In genomic region chr18:75212626-75213110, GRCh38 we compare ENCODE assay signal across 8 cellular contexts. TPM values are rescaled to one million over a fixed set of nuclear protein-coding genes. Genes with fewer than 3 reads are reported as not detected.
DNase-seq lines count a peak whose midpoint lies in the region; ATAC-seq and TF ChIP-seq lines count a peak whose summit lies in the region.

No MANE protein-coding gene starts in this region.

- DNase-seq in GM23248, result peak; percentile 26
- no peak for DNase-seq in Peyer's patch
- DNase-seq in esophagus muscularis mucosa (ENCODE audit: extremely low spot score), result peak; percentile 75
- no peak for DNase-seq in gastrocnemius medialis
- no peak for DNase-seq in HCEC 1CT

- H4K20me1 ChIP-seq in GM23248 (ENCODE audit: insufficient read depth), result no peaks in the 10 kb centered on the region

- intact Hi-C loops in esophagus muscularis mucosa (cut with DNase I) (loop anchor here (5.0 kb wide), 1 partner anchor 35 kb away; no protein-coding TSS in a partner anchor), gastrocnemius medialis (cut with DNase I; ENCODE audit: low total_unique reads) (loop anchor here (2.0 to 10.0 kb wide), 2 partner anchors 14 to 618 kb away; partner anchors contain the start of gene ZNF407)

- peak overlapping the region; percentile 76 for H2AFZ ChIP-seq in GM23248

- in situ Hi-C loops in GM23248 (cut with MboI), result loop anchor here (25.0 kb wide), 1 partner anchor 550 kb away; no protein-coding TSS in a partner anchor
- in situ Hi-C loops in gastrocnemius medialis (cut with MboI; ENCODE audit: low sequenced_read_pairs in 4 of 4), result no loop called here

- H3K9me3 ChIP-seq in GM23248 (ENCODE audit: low read depth) (no peaks in the 10 kb centered on the region), Peyer's patch (no peaks in the 10 kb centered on the region), esophagus muscularis mucosa (no peaks in the 10 kb centered on the region), gastrocnemius medialis (no peaks in the 10 kb centered on the region)

- 7 to 10% methylated on average over 8 of the region's 8 CpGs for WGBS in GM23248 (ENCODE audit: low coverage in 1 of 2, low lambda C conversion rate in 2 of 2, missing lambda C conversion rate in 2 of 2), 2 experiments
- 33% methylated on average over 8 of the region's 8 CpGs for WGBS in esophagus muscularis mucosa

- peak overlapping the region; percentile 66 for H3K9ac ChIP-seq in GM23248

- H3K9me2 ChIP-seq in GM23248 (ENCODE audit: insufficient read depth), result no peaks in the 10 kb centered on the region

- H3K4me3 ChIP-seq in GM23248, result peak overlapping the region; percentile 75
- peak overlapping the region in 3 of 4 donors; percentile 68 to 94 (median 93) for H3K4me3 ChIP-seq in Peyer's patch
- H3K4me3 ChIP-seq in esophagus muscularis mucosa, result peak overlapping the region; percentile 66 to 98 (median 96)
- H3K4me3 ChIP-seq in gastrocnemius medialis, result peak overlapping the region; percentile 64 to 68 (median 64)

- ATAC-seq in gastrocnemius medialis (no peak), GM19023 (IDR thresholded peaks at IDR 0.05; ENCODE audit: unreplicated experiment) (no peak), HG03045 (IDR thresholded peaks at IDR 0.05; ENCODE audit: unreplicated experiment) (no peak), GM21786 (IDR thresholded peaks at IDR 0.05; ENCODE audit: unreplicated experiment) (no peak)

- peaks cover 25% of the 10 kb centered on the region; the same call in 1 of the 2 replicates for H3F3A ChIP-seq in GM23248 (ENCODE audit: insufficient read depth)

- H3K27ac ChIP-seq in GM23248 (no peak overlapping the region; the same call in 1 of the 2 replicates), Peyer's patch (peak overlapping the region; percentile 18 to 89 (median 72)), esophagus muscularis mucosa (replicated peaks in 1 of 4) (peak overlapping the region; percentile 87 to 94 (median 90)), gastrocnemius medialis (peak overlapping the region; percentile 82 to 90 (median 84))

- H3K4me1 ChIP-seq in GM23248 (ENCODE audit: insufficient read depth) (peaks cover 27% of the 10 kb centered on the region), Peyer's patch (peaks cover 0 to 54% (median 16%) of the 10 kb centered on the region in 4 donors), esophagus muscularis mucosa (peaks cover 32 to 63% (median 60%) of the 10 kb centered on the region in 4 donors), gastrocnemius medialis (peaks cover 44 to 49% of the 10 kb centered on the region in 2 donors)

- TF ChIP-seq CTCF in Peyer's patch (IDR thresholded peaks at IDR 0.05) (no peak), esophagus muscularis mucosa (IDR thresholded peaks at IDR 0.05) (no peak), gastrocnemius medialis (IDR thresholded peaks at IDR 0.05 in 4 of 5, conservative IDR thresholded peaks at IDR 0.05 in 1 of 5) (no peak)

- H3K36me3 ChIP-seq in GM23248 (ENCODE audit: low read depth) (no peaks in the 10 kb centered on the region), Peyer's patch (no peaks in the 10 kb centered on the region), esophagus muscularis mucosa (no peaks in the 10 kb centered on the region), gastrocnemius medialis (no peaks in the 10 kb centered on the region)

- TF ChIP-seq POLR2A in Peyer's patch (IDR thresholded peaks at IDR 0.05) (no peak), esophagus muscularis mucosa (IDR thresholded peaks at IDR 0.05; ENCODE audit: low read depth) (no peak), gastrocnemius medialis (IDR thresholded peaks at IDR 0.05) (no peak)

- no peak for TF ChIP-seq EP300 in esophagus muscularis mucosa (IDR thresholded peaks at IDR 0.05)

- H3K4me2 ChIP-seq in GM23248 (ENCODE audit: unreplicated experiment), result peak overlapping the region; percentile 90

- peaks cover 64% of the 10 kb centered on the region for H3K79me2 ChIP-seq in GM23248 (ENCODE audit: insufficient read depth)

- H3K27me3 ChIP-seq in GM23248 (replicated peaks; ENCODE audit: insufficient read depth), result no peaks in the 10 kb centered on the region
- no peaks in the 10 kb centered on the region for H3K27me3 ChIP-seq in Peyer's patch
- H3K27me3 ChIP-seq in esophagus muscularis mucosa, result no peaks in the 10 kb centered on the region
- no peaks in the 10 kb centered on the region for H3K27me3 ChIP-seq in gastrocnemius medialis

RNA-seq across cellular contexts. Expression of gene TSHZ1, which starts 2.1 kb away (rescaled TPM):
- total RNA-seq in GM23248 (2014; rRNA removed; shearing (Covaris generic)), result 4.4 and 5.9 TPM in 2 replicates
- polyA plus RNA-seq in GM23248 (2016; fragmentation: Nextera tagmentation; extraction: Ambion mirVana), result 2.2 and 2.4 TPM in 2 replicates
- 10 to 100 TPM; 12.4 to 34.8 (median 28.4) TPM for total RNA-seq in Peyer's patch
- 10 to 100 TPM; 17.9 to 41.7 (median 32.2) TPM for total RNA-seq in esophagus muscularis mucosa
- 1 to 10 TPM; 5.9 to 7.9 (median 7.6) TPM for total RNA-seq in gastrocnemius medialis

RNA-seq across cellular contexts. Expression of gene PTGR3, which starts 3.7 kb away (rescaled TPM):
- 8.1 and 21.3 TPM in 2 replicates for total RNA-seq in GM23248 (2014; rRNA removed; shearing (Covaris generic))
- 8.8 and 10.2 TPM in 2 replicates for polyA plus RNA-seq in GM23248 (2016; fragmentation: Nextera tagmentation; extraction: Ambion mirVana)
- total RNA-seq in Peyer's patch (10 to 100 TPM; 19.6 to 24.1 (median 20.8) TPM), esophagus muscularis mucosa (10 to 100 TPM in 3 of 4 donors, 1 to 10 TPM in 1; 9.6 to 27.5 (median 20.1) TPM), gastrocnemius medialis (10 to 100 TPM; 25.7 to 34.0 (median 29.9) TPM)

Comparison
In these comparisons a context has a peak if more than half of its experiments do, and no peak if none do; other contexts are left out.
1. DNase-seq: peak in GM23248 (single experiment) and esophagus muscularis mucosa (single experiment); none in Peyer's patch (0 of 3), gastrocnemius medialis (0 of 2) and HCEC 1CT (single experiment).
2. Peak in every context shown above with its lines, with median percentiles within 50 percentile points of each other: H3K4me3 ChIP-seq.